Comparison of ENCODE assay signal across 9 cellular contexts in the genomic region with DNA sequence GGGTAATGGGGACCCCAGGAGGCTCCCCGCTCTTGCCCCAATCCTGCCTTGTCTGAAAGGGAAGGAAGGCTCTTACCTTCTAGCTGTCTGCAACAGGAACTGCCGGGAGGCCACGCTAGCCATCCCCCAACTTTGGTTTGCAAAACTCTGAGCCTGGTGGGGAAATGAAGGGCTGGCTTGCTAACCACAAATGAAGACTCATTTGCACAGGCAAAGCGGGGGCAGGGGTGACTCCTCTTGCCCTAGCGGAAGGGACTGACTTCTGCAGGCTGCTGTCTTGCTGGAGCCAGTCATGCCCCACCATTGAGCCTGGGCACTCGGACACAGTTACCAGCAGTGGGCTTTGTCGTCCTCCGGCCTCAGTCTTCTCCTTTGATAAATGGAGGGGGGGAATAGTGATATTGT. TPM values are rescaled to one million over a fixed set of nuclear protein-coding genes. Genes with fewer than 3 reads are reported as not detected.
A peak's percentile ranks its signal among the peaks of the same experiment; 100 is the strongest.
DNase-seq lines count a peak whose midpoint lies in the region; ATAC-seq and TF ChIP-seq lines count a peak whose summit lies in the region.
"Had no signal": no experiment of that assay in that cellular context is flagged by ENCODE, and none has a peak within 500 bp of the region (broad histone marks: within the 10 kb centered on the region; RNA-seq: fewer than 3 reads in every experiment).

No MANE protein-coding gene starts in this region.

- peak overlapping the region; percentile 25 for H3K27ac ChIP-seq in thymus (ENCODE audit: low read depth)
- H3K27ac ChIP-seq: tibial nerve had no signal

- peak; percentile 66 for ATAC-seq in GM21515 (IDR thresholded peaks at IDR 0.05; ENCODE audit: unreplicated experiment)
- ATAC-seq in left lobe of liver, result peak; percentile 58

- no peaks in the 10 kb centered on the region for H3K27me3 Mint-ChIP-seq in mesothelial cell of epicardium (ENCODE audit: low read depth)

- H3K4me3 ChIP-seq in GM12864 (ENCODE audit: low read depth, low read length), result peak overlapping the region; percentile 54
- H3K4me3 ChIP-seq in Jurkat, Clone E6-1 (ENCODE audit: low read length), result peak overlapping the region; percentile 32
- H3K4me3 ChIP-seq in thymus (ENCODE audit: low read length), result no peak overlapping the region
- H3K4me3 ChIP-seq: tibial nerve had no signal

- DNase-seq in GM12864 (ENCODE audit: low read depth) (peak; percentile 95), left lobe of liver (ENCODE audit: low spot score) (peak; percentile 55), mesothelial cell of epicardium (ENCODE audit: low spot score in 2 of 2, unreplicated experiment in 2 of 2) (no peak), AG08395 (ENCODE audit: low spot score) (no peak)
- DNase-seq in Jurkat, Clone E6-1 (ENCODE audit: low read depth, low spot score), result peak; percentile 85
- peak; percentile 28 for DNase-seq in activated CD8-positive, alpha-beta memory T cell treated with anti-CD3 and anti-CD28 coated beads, Interleukin-2, amount 50 U/mL, for 24 hours (ENCODE audit: extremely low read depth)

- H3K4me1 ChIP-seq in thymus (ENCODE audit: control insufficient read depth, insufficient read depth, low read length), result peaks cover 7% of the 10 kb centered on the region

- no peak overlapping the region for H3K27ac Mint-ChIP-seq in mesothelial cell of epicardium

- no peaks in the 10 kb centered on the region for H3K36me3 ChIP-seq in thymus (ENCODE audit: control insufficient read depth, insufficient read depth)
- H3K36me3 ChIP-seq: tibial nerve had no signal

- no peaks in the 10 kb centered on the region for H3K27me3 ChIP-seq in thymus (ENCODE audit: control insufficient read depth, insufficient read depth)
- H3K27me3 ChIP-seq: tibial nerve had no signal

- H3K4me3 Mint-ChIP-seq in mesothelial cell of epicardium, result no peak overlapping the region

- peak; percentile 64 for TF ChIP-seq CTCF in GM12864 (IDR thresholded peaks at IDR 0.05; ENCODE audit: low read depth, low read length, missing control alignments)
- no peak for TF ChIP-seq CTCF in mesothelial cell of epicardium (IDR thresholded peaks at IDR 0.05; ENCODE audit: unreplicated experiment)

- H3K4me1 Mint-ChIP-seq in mesothelial cell of epicardium, result peaks cover 11% of the 10 kb centered on the region

- no peaks in the 10 kb centered on the region for H3K36me3 Mint-ChIP-seq in mesothelial cell of epicardium

- H3K9me3 Mint-ChIP-seq in mesothelial cell of epicardium, result no peaks in the 10 kb centered on the region

- no peaks in the 10 kb centered on the region for H3K9me3 ChIP-seq in thymus (ENCODE audit: control insufficient read depth)
- H3K9me3 ChIP-seq: tibial nerve had no signal

- 7% methylated on average over 8 of the region's 8 CpGs for WGBS in thymus

RNA-seq across cellular contexts. Expression of a gene that starts 52.6 kb away (rescaled TPM):
- 21.3 TPM for polyA plus RNA-seq in Jurkat, Clone E6-1 (2012; ENCODE audit: insufficient read depth, insufficient read length)
- total RNA-seq in left lobe of liver (12.1 TPM), mesothelial cell of epicardium (3.1 to 5.7 TPM (median 4.2 TPM) in 3 replicates)
- polyA plus RNA-seq in thymus, result 14.2 TPM

Comparison
In these comparisons a context has a peak if more than half of its experiments do, and no peak if none do; other contexts are left out.
1. DNase-seq: peak in GM12864 (single experiment), Jurkat, Clone E6-1 (single experiment), activated CD8-positive, alpha-beta memory T cell treated with anti-CD3 and anti-CD28 coated beads, Interleukin-2, amount 50 U/mL, for 24 hours (single experiment) and left lobe of liver (single experiment); none in mesothelial cell of epicardium (0 of 2) and AG08395 (single experiment).